In genomic region chr10:5575482-5576153, GRCh38 we compare ENCODE assay signal across 10 cellular contexts. TPM values are rescaled to one million over a fixed set of nuclear protein-coding genes. Genes with fewer than 3 reads are reported as not detected.
DNase-seq lines count a peak whose midpoint lies in the region; ATAC-seq and TF ChIP-seq lines count a peak whose summit lies in the region.
"Had no signal": no experiment of that assay in that cellular context is flagged by ENCODE, and none has a peak within 500 bp of the region (broad histone marks: within the 10 kb centered on the region; RNA-seq: fewer than 3 reads in every experiment).

No MANE protein-coding gene starts in this region.

- 0 out of 2 replicates have a peak overlapping the region, but pooled peaks have one; percentile 69 for H3K27ac Mint-ChIP-seq in GM23338
- H3K27ac Mint-ChIP-seq: natural killer cell treated with Interleukin-12 subunit alpha and Interleukin-12 subunit beta and Interleukin-15 and Interleukin-18, amount 100 ng/mL, for 72 hours had no signal

- H3K4me1 Mint-ChIP-seq in GM23338 = peaks cover 13% of the 10 kb centered on the region

- in situ Hi-C loops in astrocyte of the spinal cord (cut with HindIII; ENCODE audit: low sequenced_read_pairs) = no loop called here
- in situ Hi-C loops in GM13977 (cut with MboI; ENCODE audit: low pct_unique_long_range_greater_than_20kb, low sequenced_read_pairs, unreplicated experiment) = no loop called here

- H2AFZ ChIP-seq in GM23338 = peak overlapping the region; percentile 94

- H3K4me3 Mint-ChIP-seq in GM23338 = no peak overlapping the region
- H3K4me3 Mint-ChIP-seq: natural killer cell treated with Interleukin-12 subunit alpha and Interleukin-12 subunit beta and Interleukin-15 and Interleukin-18, amount 100 ng/mL, for 72 hours had no signal

- H3K4me1 ChIP-seq in GM23338 (ENCODE audit: insufficient read depth) = no peaks in the 10 kb centered on the region
- peaks cover 16% of the 10 kb centered on the region for H3K4me1 ChIP-seq in muscle layer of colon (ENCODE audit: insufficient read depth, low read length)

- no peaks in the 10 kb centered on the region for H3K9me2 ChIP-seq in GM23338 (ENCODE audit: insufficient read depth)

- H3K4me2 ChIP-seq in GM23338 = no peak overlapping the region

- H3K36me3 ChIP-seq in GM23338 (ENCODE audit: insufficient read depth) (no peaks in the 10 kb centered on the region), muscle layer of colon (ENCODE audit: insufficient read depth, low read length) (no peaks in the 10 kb centered on the region)

- H3F3A ChIP-seq in GM23338 (replicated peaks; ENCODE audit: low read depth) = no peaks in the 10 kb centered on the region

- H3K79me2 ChIP-seq in GM23338 (replicated peaks; ENCODE audit: insufficient read depth) = no peaks in the 10 kb centered on the region

- H3K4me3 ChIP-seq in AG09309 (ENCODE audit: control insufficient read depth, low read depth, low read length) = peak overlapping the region; percentile 11; the same call in 1 of the 2 replicates
- H3K4me3 ChIP-seq in GM23338 = no peak overlapping the region
- no peak overlapping the region for H3K4me3 ChIP-seq in astrocyte of the spinal cord (ENCODE audit: low read depth, low read length)
- no peak overlapping the region for H3K4me3 ChIP-seq in muscle layer of colon (ENCODE audit: low read depth in 1 of 2, low read length in 2 of 2)

- H3K27me3 ChIP-seq in GM23338 (ENCODE audit: insufficient read depth) (no peaks in the 10 kb centered on the region), muscle layer of colon (ENCODE audit: control insufficient read depth in 1 of 2, insufficient read depth in 2 of 2, low read length in 2 of 2) (no peaks in the 10 kb centered on the region)

- no peak overlapping the region for H3K9ac ChIP-seq in muscle layer of colon (ENCODE audit: low read length)

- no peaks in the 10 kb centered on the region for H3K9me3 ChIP-seq in muscle layer of colon (ENCODE audit: low read length)

- H4K20me1 ChIP-seq in GM23338 (replicated peaks; ENCODE audit: insufficient read depth) = no peaks in the 10 kb centered on the region

- H3K27ac ChIP-seq in GM23338 (ENCODE audit: low read depth) (no peak overlapping the region), muscle layer of colon (ENCODE audit: low read depth, low read length) (peak overlapping the region; percentile 17)

- ATAC-seq in GM23338 = peak; percentile 55
- ATAC-seq in HG02973 (IDR thresholded peaks at IDR 0.05; ENCODE audit: unreplicated experiment) = no peak

- no peak for TF ChIP-seq CTCF in AG09309 (IDR thresholded peaks at IDR 0.05; ENCODE audit: control insufficient read depth, insufficient read depth, low read depth, low read length, missing control alignments)
- no peak for TF ChIP-seq CTCF in GM23338 (conservative IDR thresholded peaks at IDR 0.05; ENCODE audit: low read depth in 2 of 2)
- TF ChIP-seq CTCF in astrocyte of the spinal cord (IDR thresholded peaks at IDR 0.05; ENCODE audit: low read depth, low read length) = no peak
- no peak for TF ChIP-seq CTCF in GM13977 (IDR thresholded peaks at IDR 0.05; ENCODE audit: extremely low read depth, insufficient read depth, missing control alignments)

- no peaks in the 10 kb centered on the region for H3K9me3 Mint-ChIP-seq in GM23338
- H3K9me3 Mint-ChIP-seq: natural killer cell treated with Interleukin-12 subunit alpha and Interleukin-12 subunit beta and Interleukin-15 and Interleukin-18, amount 100 ng/mL, for 72 hours had no signal

- H3K36me3 Mint-ChIP-seq in GM23338 (ENCODE audit: low read depth) = no peaks in the 10 kb centered on the region
- H3K36me3 Mint-ChIP-seq: natural killer cell treated with Interleukin-12 subunit alpha and Interleukin-12 subunit beta and Interleukin-15 and Interleukin-18, amount 100 ng/mL, for 72 hours had no signal

- peak; percentile 51 for DNase-seq in AG09309 (ENCODE audit: low read depth)
- no peak for DNase-seq in GM23338 (ENCODE audit: low spot score)
- DNase-seq in astrocyte of the spinal cord (ENCODE audit: low read depth, low spot score) = peak; percentile 51
- DNase-seq in KG1 (lab: John Stamatoyannopoulos, UW) = no peak
- no peak for DNase-seq in GM13977 (ENCODE audit: low spot score)
- DNase-seq in D341Med (ENCODE audit: low spot score) = no peak
- DNase-seq: NCI-H1048 had no signal

- peaks cover 6% of the 10 kb centered on the region for H3K27me3 Mint-ChIP-seq in GM23338 (ENCODE audit: insufficient read depth, low read depth, poor library complexity)
- H3K27me3 Mint-ChIP-seq: natural killer cell treated with Interleukin-12 subunit alpha and Interleukin-12 subunit beta and Interleukin-15 and Interleukin-18, amount 100 ng/mL, for 72 hours had no signal

TF ChIP-seq in GM23338, 12 proteins besides CTCF, POLR2A, EP300 and RAD21 (continues in another document):
- TF ChIP-seq ZNF114 (CRISPR knock-in tag; IDR thresholded peaks at IDR 0.05) = no peak
- TF ChIP-seq REST (IDR thresholded peaks at IDR 0.05; ENCODE audit: unreplicated experiment) = no peak
- no peak for TF ChIP-seq STAT1 (IDR thresholded peaks at IDR 0.05; ENCODE audit: unreplicated experiment)
- TF ChIP-seq EZH2phosphoT487 (IDR thresholded peaks at IDR 0.05; ENCODE audit: unreplicated experiment) = no peak
- TF ChIP-seq, protein P1, sequence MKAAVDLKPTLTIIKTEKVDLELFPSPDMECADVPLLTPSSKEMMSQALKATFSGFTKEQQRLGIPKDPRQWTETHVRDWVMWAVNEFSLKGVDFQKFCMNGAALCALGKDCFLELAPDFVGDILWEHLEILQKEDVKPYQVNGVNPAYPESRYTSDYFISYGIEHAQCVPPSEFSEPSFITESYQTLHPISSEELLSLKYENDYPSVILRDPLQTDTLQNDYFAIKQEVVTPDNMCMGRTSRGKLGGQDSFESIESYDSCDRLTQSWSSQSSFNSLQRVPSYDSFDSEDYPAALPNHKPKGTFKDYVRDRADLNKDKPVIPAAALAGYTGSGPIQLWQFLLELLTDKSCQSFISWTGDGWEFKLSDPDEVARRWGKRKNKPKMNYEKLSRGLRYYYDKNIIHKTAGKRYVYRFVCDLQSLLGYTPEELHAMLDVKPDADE (IDR thresholded peaks at IDR 0.05) = no peak
- TF ChIP-seq NANOG (IDR thresholded peaks at IDR 0.05; ENCODE audit: borderline replicate concordance) = no peak
- no peak for TF ChIP-seq JUNB (IDR thresholded peaks at IDR 0.05; ENCODE audit: unreplicated experiment)
- no peak for TF ChIP-seq POLR2AphosphoS5 (IDR thresholded peaks at IDR 0.05; ENCODE audit: low read depth)
- TF ChIP-seq CREB1 (CRISPR knock-in tag; IDR thresholded peaks at IDR 0.05; ENCODE audit: low read depth) = no peak

RNA-seq across cellular contexts. Expression of gene CALML3, which starts 50.9 kb away (rescaled TPM):
- total RNA-seq in GM23338 (2014; rRNA removed; shearing (Covaris generic)) = not detected in 2 replicates
- not detected in 2 replicates for polyA plus RNA-seq in GM23338 (2016; fragmentation: Nextera tagmentation; extraction: Ambion mirVana)
- total RNA-seq: natural killer cell treated with Interleukin-12 subunit alpha and Interleukin-12 subunit beta and Interleukin-15 and Interleukin-18, amount 100 ng/mL, for 72 hours had no signal

Comparison
In these comparisons a context has a peak if more than half of its experiments do, and no peak if none do; other contexts are left out.
1. DNase-seq: peak in AG09309 (single experiment) and astrocyte of the spinal cord (single experiment); none in GM23338 (single experiment), KG1 (single experiment), GM13977 (single experiment) and D341Med (single experiment).